Comparison of ENCODE assay signal across 8 cellular contexts in the genomic region with DNA sequence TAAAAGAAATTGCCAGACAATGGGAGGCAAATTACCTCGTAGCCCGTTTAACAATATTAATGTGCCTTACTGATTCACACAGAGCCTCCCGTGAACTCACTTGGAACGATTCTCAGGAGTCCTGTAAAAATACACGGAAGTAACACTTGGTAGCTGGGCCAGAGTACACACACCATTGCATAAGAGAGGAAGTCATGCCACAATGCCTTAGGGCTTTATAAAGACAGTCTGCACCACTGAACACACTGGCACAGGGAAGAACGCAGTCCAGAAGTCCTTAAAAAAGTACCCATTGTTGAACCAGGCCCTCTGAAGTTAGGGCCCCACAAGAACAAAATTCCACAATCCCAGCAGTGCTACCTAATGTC. TPM values are rescaled to one million over a fixed set of nuclear protein-coding genes. Genes with fewer than 3 reads are reported as not detected.
DNase-seq lines count a peak whose midpoint lies in the region; ATAC-seq and TF ChIP-seq lines count a peak whose summit lies in the region.

No MANE protein-coding gene starts in this region.

- H3K4me1 ChIP-seq in liver (ENCODE audit: control insufficient read depth in 4 of 4, insufficient read depth in 4 of 4, low read length in 3 of 4): peaks cover 26 to 49% (median 42%) of the 10 kb centered on the region in 4 donors

- peaks cover 4% of the 10 kb centered on the region for H3K27me3 Mint-ChIP-seq in brain

- no peaks in the 10 kb centered on the region for H3K36me3 ChIP-seq in liver (ENCODE audit: control insufficient read depth in 4 of 4, insufficient read depth in 3 of 4, low read depth in 1 of 4, low read length in 3 of 4)

- TF ChIP-seq RAD21 in liver (IDR thresholded peaks at IDR 0.05): peak; percentile 23 to 56

- H3K36me3 Mint-ChIP-seq in brain: no peaks in the 10 kb centered on the region

- H3K27me3 ChIP-seq in liver (ENCODE audit: control insufficient read depth in 4 of 4, insufficient read depth in 4 of 4, low read length in 3 of 4): no peaks in the 10 kb centered on the region

- H3K9me3 ChIP-seq in liver (ENCODE audit: control insufficient read depth in 4 of 4, low read length in 3 of 4): no peaks in the 10 kb centered on the region

- TF ChIP-seq CTCF in brain (conservative IDR thresholded peaks at IDR 0.05) (no peak), liver (IDR thresholded peaks at IDR 0.05; ENCODE audit: low read depth, low read length, missing input control) (no peak)

- H3K4me3 Mint-ChIP-seq in brain: no peak overlapping the region

- H3K27ac Mint-ChIP-seq in brain: peak overlapping the region in 3 of 5 experiments; percentile 15 to 84 (median 35)

- no peak for ATAC-seq in HG03280 (IDR thresholded peaks at IDR 0.05; ENCODE audit: unreplicated experiment)

- H3K4me3 ChIP-seq in liver (ENCODE audit: low read depth in 1 of 3, low read length in 3 of 3): peak overlapping the region in 1 of 3 donors; percentile 25

- peak overlapping the region; percentile 79 to 93 for H3K27ac ChIP-seq in liver (ENCODE audit: low read depth in 1 of 2, low read length in 2 of 2)

- H3K4me1 Mint-ChIP-seq in brain: peaks cover 41% of the 10 kb centered on the region

- 11% methylated on average over 6 of the region's 6 CpGs for WGBS in liver

- no peaks in the 10 kb centered on the region for H3K9me3 Mint-ChIP-seq in brain

- H3K9ac ChIP-seq in liver (ENCODE audit: low read depth in 1 of 2, low read length in 2 of 2): peak overlapping the region in 1 of 2 donors; percentile 27

- DNase-seq in NCI-H1417 (lab: John Stamatoyannopoulos, UW) (peak; percentile 13 to 20 (median 15)), NCI-H1417 treated with DMSO at 0.1 percent for 48 hours (lab: John Stamatoyannopoulos, UW) (no peak), Kasumi-1 (lab: John Stamatoyannopoulos, UW) (peak; percentile 68 to 81)
- DNase-seq in activated CD4-positive, CD25-positive, alpha-beta regulatory T cell treated with anti-CD3 and anti-CD28 coated beads, Interleukin-2, amount 50 U/mL, for 72 hours: no peak
- DNase-seq in effector CD8-positive, alpha-beta T cell (lab: John Stamatoyannopoulos, UW): no peak

TF ChIP-seq in liver, 16 proteins besides CTCF, POLR2A, EP300 and RAD21:
- no peak for TF ChIP-seq NR2F2 (IDR thresholded peaks at IDR 0.05)
- peak; percentile 74 for TF ChIP-seq FOXA1 (IDR thresholded peaks at IDR 0.05)
- TF ChIP-seq, protein P1, sequence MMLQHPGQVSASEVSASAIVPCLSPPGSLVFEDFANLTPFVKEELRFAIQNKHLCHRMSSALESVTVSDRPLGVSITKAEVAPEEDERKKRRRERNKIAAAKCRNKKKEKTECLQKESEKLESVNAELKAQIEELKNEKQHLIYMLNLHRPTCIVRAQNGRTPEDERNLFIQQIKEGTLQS (IDR thresholded peaks at IDR 0.05): no peak
- TF ChIP-seq TAF1 (conservative IDR thresholded peaks at IDR 0.05): no peak
- TF ChIP-seq JUND (IDR thresholded peaks at IDR 0.05): peak; percentile 49 to 76
- TF ChIP-seq, protein P2, sequence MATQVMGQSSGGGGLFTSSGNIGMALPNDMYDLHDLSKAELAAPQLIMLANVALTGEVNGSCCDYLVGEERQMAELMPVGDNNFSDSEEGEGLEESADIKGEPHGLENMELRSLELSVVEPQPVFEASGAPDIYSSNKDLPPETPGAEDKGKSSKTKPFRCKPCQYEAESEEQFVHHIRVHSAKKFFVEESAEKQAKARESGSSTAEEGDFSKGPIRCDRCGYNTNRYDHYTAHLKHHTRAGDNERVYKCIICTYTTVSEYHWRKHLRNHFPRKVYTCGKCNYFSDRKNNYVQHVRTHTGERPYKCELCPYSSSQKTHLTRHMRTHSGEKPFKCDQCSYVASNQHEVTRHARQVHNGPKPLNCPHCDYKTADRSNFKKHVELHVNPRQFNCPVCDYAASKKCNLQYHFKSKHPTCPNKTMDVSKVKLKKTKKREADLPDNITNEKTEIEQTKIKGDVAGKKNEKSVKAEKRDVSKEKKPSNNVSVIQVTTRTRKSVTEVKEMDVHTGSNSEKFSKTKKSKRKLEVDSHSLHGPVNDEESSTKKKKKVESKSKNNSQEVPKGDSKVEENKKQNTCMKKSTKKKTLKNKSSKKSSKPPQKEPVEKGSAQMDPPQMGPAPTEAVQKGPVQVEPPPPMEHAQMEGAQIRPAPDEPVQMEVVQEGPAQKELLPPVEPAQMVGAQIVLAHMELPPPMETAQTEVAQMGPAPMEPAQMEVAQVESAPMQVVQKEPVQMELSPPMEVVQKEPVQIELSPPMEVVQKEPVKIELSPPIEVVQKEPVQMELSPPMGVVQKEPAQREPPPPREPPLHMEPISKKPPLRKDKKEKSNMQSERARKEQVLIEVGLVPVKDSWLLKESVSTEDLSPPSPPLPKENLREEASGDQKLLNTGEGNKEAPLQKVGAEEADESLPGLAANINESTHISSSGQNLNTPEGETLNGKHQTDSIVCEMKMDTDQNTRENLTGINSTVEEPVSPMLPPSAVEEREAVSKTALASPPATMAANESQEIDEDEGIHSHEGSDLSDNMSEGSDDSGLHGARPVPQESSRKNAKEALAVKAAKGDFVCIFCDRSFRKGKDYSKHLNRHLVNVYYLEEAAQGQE (IDR thresholded peaks at IDR 0.05): peak; percentile 53
- peak; percentile 84 to 90 for TF ChIP-seq HNF4A (conservative IDR thresholded peaks at IDR 0.05)
- peak; percentile 46 for TF ChIP-seq ZBTB33 (IDR thresholded peaks at IDR 0.05)
- peak; percentile 83 to 95 for TF ChIP-seq EGR1 (IDR thresholded peaks at IDR 0.05; ENCODE audit: low read depth in 2 of 2)
- TF ChIP-seq HNF4G (IDR thresholded peaks at IDR 0.05): peak; percentile 73
- TF ChIP-seq MAX (IDR thresholded peaks at IDR 0.05): peak; percentile 99
- peak; percentile 86 to 92 for TF ChIP-seq RXRA (IDR thresholded peaks at IDR 0.05)
- TF ChIP-seq GABPA (IDR thresholded peaks at IDR 0.05 in 1 of 2, conservative IDR thresholded peaks at IDR 0.05 in 1 of 2): peak; percentile 45 to 81
- TF ChIP-seq YY1 (IDR thresholded peaks at IDR 0.05): peak; percentile 59
- peak; percentile 86 for TF ChIP-seq FOXA2 (IDR thresholded peaks at IDR 0.05)
- peak; percentile 71 for TF ChIP-seq SP1 (IDR thresholded peaks at IDR 0.05)
TF ChIP-seq in liver: peak in this region for 13.

RNA-seq across cellular contexts. Expression of gene SLC2A9, which starts 15.1 kb away (rescaled TPM):
- 5.2 TPM for polyA plus RNA-seq in brain (ENCODE audit: insufficient read depth, low read depth, low replicate concordance)
- 10 to 100 TPM; 25.7 to 49.0 TPM for total RNA-seq in liver
- 10 to 100 TPM in 1 of 2 donors, 1 to 10 TPM in 1; 6.2 to 17.5 TPM for polyA plus RNA-seq in liver

Comparison
In these comparisons a context has a peak if more than half of its experiments do, and no peak if none do; other contexts are left out.
1. DNase-seq: peak in NCI-H1417 (3 of 3) and Kasumi-1 (2 of 2); none in NCI-H1417 treated with DMSO at 0.1 percent for 48 hours (single experiment), activated CD4-positive, CD25-positive, alpha-beta regulatory T cell treated with anti-CD3 and anti-CD28 coated beads, Interleukin-2, amount 50 U/mL, for 72 hours (single experiment) and effector CD8-positive, alpha-beta T cell (single experiment).